In the genomic region with DNA sequence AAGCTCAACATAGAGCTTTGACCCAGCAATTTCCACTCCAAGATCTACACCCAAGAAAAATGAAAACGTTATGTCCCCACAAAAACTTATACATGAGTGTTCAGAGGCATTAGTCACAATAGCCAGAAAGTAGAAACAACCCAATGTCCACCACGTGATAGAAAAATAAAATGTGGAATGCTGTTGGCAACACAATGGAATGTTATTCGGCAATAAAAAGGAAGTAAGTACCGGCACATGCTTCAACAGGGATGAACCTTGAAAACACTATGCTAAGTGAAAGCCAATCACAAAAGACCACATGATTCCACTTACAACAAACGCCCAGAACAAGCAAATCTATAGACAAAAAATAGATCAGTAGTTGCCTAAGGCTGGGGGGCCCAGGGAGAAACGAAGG, we compare ENCODE assay signal across 11 cellular contexts. TPM values are rescaled to one million over a fixed set of nuclear protein-coding genes. Genes with fewer than 3 reads are reported as not detected.
DNase-seq lines count a peak whose midpoint lies in the region; ATAC-seq and TF ChIP-seq lines count a peak whose summit lies in the region.
"Had no signal": no experiment of that assay in that cellular context is flagged by ENCODE, and none has a peak within 500 bp of the region (broad histone marks: within the 10 kb centered on the region; RNA-seq: fewer than 3 reads in every experiment).

No MANE protein-coding gene starts in this region.

- TF ChIP-seq POLR2A in Peyer's patch (IDR thresholded peaks at IDR 0.05) = no peak

- H4K91ac ChIP-seq in trophoblast cell (ENCODE audit: low read depth, low read length) = no peak overlapping the region

- TF ChIP-seq CTCF in Peyer's patch (IDR thresholded peaks at IDR 0.05) (no peak), PC-9 (conservative IDR thresholded peaks at IDR 0.05) (no peak)

- H3K27ac ChIP-seq in trophoblast cell (ENCODE audit: low read depth, low read length) = no peak overlapping the region
- no peak overlapping the region for H3K27ac ChIP-seq in Peyer's patch
- no peak overlapping the region for H3K27ac ChIP-seq in PC-9
- H3K27ac ChIP-seq: coronary artery had no signal

- H3K36me3 ChIP-seq in trophoblast cell (ENCODE audit: control insufficient read depth in 1 of 2, insufficient read depth in 2 of 2, low read length in 2 of 2) (peaks cover 0 to 3% of the 10 kb centered on the region in 2 experiments), Peyer's patch (no peaks in the 10 kb centered on the region), PC-9 (ENCODE audit: low read depth) (0 out of 2 replicates have a peak, but pooled peaks cover 6% of the 10 kb centered on the region)

- H3K79me1 ChIP-seq in trophoblast cell (ENCODE audit: low read length) = peaks cover under 1% of the 10 kb centered on the region

- no peaks in the 10 kb centered on the region for H3F3A ChIP-seq in PC-9 (ENCODE audit: insufficient read depth, low read depth)

- no peaks in the 10 kb centered on the region for H3K9me3 ChIP-seq in trophoblast cell (ENCODE audit: insufficient read depth, low read depth, low read length)
- H3K9me3 ChIP-seq in Peyer's patch = no peaks in the 10 kb centered on the region
- no peaks in the 10 kb centered on the region for H3K9me3 ChIP-seq in PC-9 (ENCODE audit: insufficient read depth, low read depth)

- H3K4me2 ChIP-seq in trophoblast cell (ENCODE audit: low read length) = no peak overlapping the region
- H3K4me2 ChIP-seq in PC-9 = no peak overlapping the region

- ATAC-seq in HG02938 (IDR thresholded peaks at IDR 0.05; ENCODE audit: unreplicated experiment) = no peak
- ATAC-seq: activated CD4-positive, CD25-positive, alpha-beta regulatory T cell treated with anti-CD3 and anti-CD28 coated beads, Interleukin-2, amount 50 U/mL, for 24 hours had no signal

- no peaks in the 10 kb centered on the region for H3K4me1 ChIP-seq in trophoblast cell (ENCODE audit: control insufficient read depth in 1 of 2, insufficient read depth in 2 of 2, low read length in 2 of 2)
- H3K4me1 ChIP-seq in Peyer's patch = peaks cover 0 to 28% (median 9%) of the 10 kb centered on the region in 4 donors
- H3K4me1 ChIP-seq in PC-9 (replicated peaks; ENCODE audit: insufficient read depth) = peaks cover 11% of the 10 kb centered on the region

- H2BK12ac ChIP-seq in trophoblast cell (ENCODE audit: low read length) = no peak overlapping the region

- no peak overlapping the region for H3K9ac ChIP-seq in trophoblast cell (ENCODE audit: low read length)

- H2AFZ ChIP-seq in trophoblast cell (ENCODE audit: insufficient read depth, low read length, poor library complexity) (no peak overlapping the region), PC-9 (no peak overlapping the region)

- no peak overlapping the region for H2BK120ac ChIP-seq in trophoblast cell (ENCODE audit: insufficient read depth, low read length, poor library complexity)

- H4K12ac ChIP-seq in trophoblast cell (ENCODE audit: low read depth, low read length) = no peak overlapping the region

- H3K4me3 ChIP-seq in trophoblast cell (ENCODE audit: low read depth, low read length) = no peak overlapping the region
- no peak overlapping the region for H3K4me3 ChIP-seq in Peyer's patch
- H3K4me3 ChIP-seq in PC-9 = no peak overlapping the region
- H3K4me3 ChIP-seq: coronary artery had no signal

- intact Hi-C loops in PC-9 (cut with micrococcal nuclease; ENCODE audit: unreplicated experiment) = loop anchor here (10.0 kb wide), 1 partner anchor 113 kb away; the partner anchor contains the start of gene GKAP1

- CTCF ChIA-PET in PC-9 (lab: Charles Lee) = interaction anchor here (0.7 kb wide), 1 partner anchor 738 kb away, joined by 4 read pairs; no protein-coding TSS in a partner anchor

- no peak overlapping the region for H3K14ac ChIP-seq in trophoblast cell (ENCODE audit: low read length)

- no peak overlapping the region for H3K18ac ChIP-seq in trophoblast cell (ENCODE audit: low read length)

- DNase-seq in EH (ENCODE audit: low read depth) (peak; percentile 92), M059J (ENCODE audit: low read depth) (peak; percentile 78), dermis microvascular lymphatic vessel endothelial cell (ENCODE audit: low read depth in 2 of 2) (peak; percentile 92 to 95), trophoblast cell (no peak), NCI-H345 treated with DMSO at 0.1 percent for 48 hours (lab: John Stamatoyannopoulos, UW; ENCODE audit: unreplicated experiment) (no peak), Peyer's patch (no peak), PC-9 (no peak)
- DNase-seq: NCI-H2029 treated with DMSO at 0.1 percent for 48 hours had no signal

- POLR2A ChIA-PET in PC-9 (lab: Charles Lee; ENCODE audit: unreplicated experiment) = no interaction called here

- no peaks in the 10 kb centered on the region for H3K27me3 ChIP-seq in trophoblast cell (ENCODE audit: insufficient read depth, low read length)
- H3K27me3 ChIP-seq in Peyer's patch = no peaks in the 10 kb centered on the region
- H3K27me3 ChIP-seq in PC-9 (ENCODE audit: insufficient read depth, low read depth) = no peaks in the 10 kb centered on the region

- no peaks in the 10 kb centered on the region for H3K9me2 ChIP-seq in PC-9 (ENCODE audit: insufficient read depth)

- no peak overlapping the region for H2BK5ac ChIP-seq in trophoblast cell (ENCODE audit: low read depth, low read length, poor library complexity)

- WGBS in trophoblast cell (ENCODE audit: extremely low coverage, insufficient coverage, insufficient read length) = no CpG with 5 or more reads among the region's 6 CpGs

- no peak overlapping the region for H4K8ac ChIP-seq in trophoblast cell (ENCODE audit: low read depth, low read length)

- H3K4ac ChIP-seq in trophoblast cell (ENCODE audit: low read depth, low read length) = peak overlapping the region; percentile 90

- H3K23ac ChIP-seq in trophoblast cell (ENCODE audit: low read length) = no peak overlapping the region

- BruUV-seq in PC-9 (replicated peaks; lab: Mats Ljungman, UMichigan) = no TSS peak

- H4K20me1 ChIP-seq in PC-9 (ENCODE audit: insufficient read depth) = peaks cover 97% of the 10 kb centered on the region

- H2AK5ac ChIP-seq in trophoblast cell (ENCODE audit: low read length) = no peak overlapping the region

- peaks cover 21% of the 10 kb centered on the region for H3K79me2 ChIP-seq in trophoblast cell (ENCODE audit: control insufficient read depth, insufficient read depth, low read length, poor library complexity)
- H3K79me2 ChIP-seq in PC-9 (ENCODE audit: low read depth) = peaks cover 100% of the 10 kb centered on the region

RNA-seq across cellular contexts. Expression of gene UBQLN1, which starts 6.0 kb away (rescaled TPM):
- total RNA-seq in M059J (2014; rRNA removed; shearing (Covaris generic)) = 115 and 165 TPM in 2 replicates
- total RNA-seq in dermis microvascular lymphatic vessel endothelial cell = 98.8 and 122 TPM in 2 replicates
- polyA plus RNA-seq in trophoblast cell (2013) = 110 TPM in 2 replicates
- 100 to 1,000 TPM in 2 of 4 donors, 10 to 100 TPM in 2; 65.3 to 117 (median 94.9) TPM for total RNA-seq in Peyer's patch
- total RNA-seq in PC-9 (2021) = 118 and 129 TPM in 2 replicates

Comparison
In these comparisons a context has a peak if more than half of its experiments do, and no peak if none do; other contexts are left out.
1. DNase-seq: peak in EH (single experiment), M059J (single experiment) and dermis microvascular lymphatic vessel endothelial cell (2 of 2); none in trophoblast cell (0 of 2), NCI-H345 treated with DMSO at 0.1 percent for 48 hours (single experiment), Peyer's patch (0 of 3) and PC-9 (0 of 2).